ENCODE assay signal across 19 cellular contexts in the genomic region with DNA sequence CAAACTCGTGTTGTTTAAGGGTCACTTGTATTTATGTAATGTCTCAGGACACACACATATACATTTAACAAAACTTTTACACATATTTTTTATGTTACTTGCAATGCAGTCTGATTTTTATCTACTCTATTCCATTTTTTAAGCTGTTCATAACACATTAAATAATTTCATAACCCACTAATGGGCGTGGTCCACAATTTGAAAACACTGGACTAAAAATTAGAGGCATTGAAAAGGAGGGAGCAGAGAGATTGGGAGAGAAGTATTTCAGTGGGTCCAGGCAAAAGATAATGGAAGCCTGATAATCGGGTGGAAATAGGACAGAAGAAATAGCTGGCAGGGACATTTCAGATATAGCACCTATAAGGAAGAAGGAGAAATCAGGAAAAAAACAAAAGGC.
DNase-seq lines count a peak whose midpoint lies in the region; ATAC-seq and TF ChIP-seq lines count a peak whose summit lies in the region.
"Had no signal": no experiment of that assay in that cellular context is flagged by ENCODE, and none has a peak within 500 bp of the region (broad histone marks: within the 10 kb centered on the region; RNA-seq: fewer than 3 reads in every experiment).

No MANE protein-coding gene starts in this region.

- no peaks in the 10 kb centered on the region for H3K4me1 ChIP-seq in breast epithelium
- peaks cover 18% of the 10 kb centered on the region for H3K4me1 ChIP-seq in RWPE2 (ENCODE audit: insufficient read depth, poor library complexity, severe bottlenecking)
- no peaks in the 10 kb centered on the region for H3K4me1 ChIP-seq in smooth muscle cell (ENCODE audit: low read depth)
- H3K4me1 ChIP-seq: A549 had no signal

- no peaks in the 10 kb centered on the region for H3K27me3 Mint-ChIP-seq in MCF 10A (ENCODE audit: insufficient read depth, unreplicated experiment)
- no peaks in the 10 kb centered on the region for H3K27me3 Mint-ChIP-seq in chondrocyte (ENCODE audit: low read depth)
- H3K27me3 Mint-ChIP-seq in activated CD8-positive, alpha-beta T cell treated with anti-CD3 and anti-CD28 coated beads, Interleukin-2, amount 10 ng/mL, durations not matched to agents 7 days and 5 days (ENCODE audit: low read depth), result no peaks in the 10 kb centered on the region

- 88% methylated on average over 3 of the region's 3 CpGs for WGBS in smooth muscle cell (ENCODE audit: low lambda C conversion rate)

- no peak for DNase-seq in MCF 10A (ENCODE audit: unreplicated experiment)
- no peak for DNase-seq in breast epithelium (ENCODE audit: low spot score in 2 of 2)
- no peak for DNase-seq in RWPE2 (ENCODE audit: low spot score)
- DNase-seq in chondrocyte (ENCODE audit: low spot score), result no peak
- DNase-seq in smooth muscle cell (lab: John Stamatoyannopoulos, UW; ENCODE audit: unreplicated experiment), result no peak
- DNase-seq in NCI-H345 treated with DMSO at 0.1 percent for 48 hours (lab: John Stamatoyannopoulos, UW; ENCODE audit: unreplicated experiment), result no peak
- no peak for DNase-seq in activated CD8-positive, alpha-beta T cell treated with anti-CD3 and anti-CD28 coated beads, Interleukin-2, amount 10 ng/mL, durations not matched to agents 7 days and 5 days
- DNase-seq: 8988T; C1 segment of cervical spinal cord; Calu3; CD4-positive, alpha-beta memory T cell; COR-L47; DMS153; DND-41; H9 had no signal

- TF ChIP-seq POLR2A in breast epithelium (IDR thresholded peaks at IDR 0.05), result no peak

- H3K9me3 Mint-ChIP-seq in MCF 10A (ENCODE audit: unreplicated experiment) (no peaks in the 10 kb centered on the region), chondrocyte (ENCODE audit: low read depth) (peaks cover 2% of the 10 kb centered on the region)
- no peaks in the 10 kb centered on the region for H3K9me3 Mint-ChIP-seq in activated CD8-positive, alpha-beta T cell treated with anti-CD3 and anti-CD28 coated beads, Interleukin-2, amount 10 ng/mL, durations not matched to agents 7 days and 5 days (ENCODE audit: insufficient read depth)
- H3K9me3 Mint-ChIP-seq: H9, HFFc6 had no signal

- H3K27ac ChIP-seq in breast epithelium (no peak overlapping the region), RWPE2 (ENCODE audit: poor library complexity, severe bottlenecking) (peak overlapping the region; percentile 19), smooth muscle cell (ENCODE audit: low read depth) (peak overlapping the region; percentile 0)
- H3K27ac ChIP-seq: A549 had no signal

- H3K9me3 ChIP-seq in breast epithelium (no peaks in the 10 kb centered on the region), RWPE2 (ENCODE audit: severe bottlenecking) (no peaks in the 10 kb centered on the region), smooth muscle cell (replicated peaks; ENCODE audit: low read depth) (no peaks in the 10 kb centered on the region)
- H3K9me3 ChIP-seq: A549 had no signal

- CTCF ChIA-PET in MCF 10A (lab: Yijun Ruan, JAX), result interaction anchor here (0.9 to 1.0 kb wide), 4 partner anchors 25 to 281 kb away, joined by 3 read pairs; no protein-coding TSS in a partner anchor
- CTCF ChIA-PET in activated CD8-positive, alpha-beta T cell treated with anti-CD3 and anti-CD28 coated beads, Interleukin-2, amount 10 ng/mL, durations not matched to agents 7 days and 5 days (lab: Charles Lee), result no interaction called here

- H3K4me3 Mint-ChIP-seq in MCF 10A (ENCODE audit: unreplicated experiment) (no peak overlapping the region), chondrocyte (ENCODE audit: unreplicated experiment) (no peak overlapping the region)
- no peak overlapping the region for H3K4me3 Mint-ChIP-seq in activated CD8-positive, alpha-beta T cell treated with anti-CD3 and anti-CD28 coated beads, Interleukin-2, amount 10 ng/mL, durations not matched to agents 7 days and 5 days
- H3K4me3 Mint-ChIP-seq: CD4-positive, alpha-beta memory T cell; H9; HFFc6 had no signal

- H4K20me1 ChIP-seq in smooth muscle cell (ENCODE audit: low read depth), result no peaks in the 10 kb centered on the region

- ATAC-seq in RWPE2 (ENCODE audit: low read depth) (no peak), GM21529 (IDR thresholded peaks at IDR 0.05; ENCODE audit: unreplicated experiment) (no peak)
- no peak for ATAC-seq in activated CD8-positive, alpha-beta T cell treated with anti-CD3 and anti-CD28 coated beads, Interleukin-2, amount 10 ng/mL, durations not matched to agents 7 days and 5 days
- ATAC-seq: HCT116 had no signal

- no TSS peak for BruUV-seq in MCF 10A (replicated peaks; lab: Mats Ljungman, UMichigan)

- H3K27me3 ChIP-seq in breast epithelium (no peaks in the 10 kb centered on the region), RWPE2 (ENCODE audit: insufficient read depth, poor library complexity, severe bottlenecking) (no peaks in the 10 kb centered on the region), smooth muscle cell (ENCODE audit: low read depth) (no peaks in the 10 kb centered on the region)

- H3K36me3 ChIP-seq in breast epithelium (no peaks in the 10 kb centered on the region), RWPE2 (ENCODE audit: low read depth) (no peaks in the 10 kb centered on the region), smooth muscle cell (ENCODE audit: low read depth) (no peaks in the 10 kb centered on the region)

- no peaks in the 10 kb centered on the region for H3F3A ChIP-seq in smooth muscle cell (ENCODE audit: low read depth)

- no peak overlapping the region for H3K4me3 ChIP-seq in breast epithelium
- no peak overlapping the region for H3K4me3 ChIP-seq in RWPE2 (ENCODE audit: severe bottlenecking)
- H3K4me3 ChIP-seq in smooth muscle cell, result no peak overlapping the region
- H3K4me3 ChIP-seq: A549 had no signal

- H3K4me2 ChIP-seq in smooth muscle cell, result no peak overlapping the region
- H3K4me2 ChIP-seq: A549 had no signal

- H3K27ac Mint-ChIP-seq in MCF 10A (ENCODE audit: low read depth, unreplicated experiment) (peak overlapping the region; percentile 17), chondrocyte (ENCODE audit: unreplicated experiment) (peak overlapping the region; percentile 29)
- H3K27ac Mint-ChIP-seq in activated CD8-positive, alpha-beta T cell treated with anti-CD3 and anti-CD28 coated beads, Interleukin-2, amount 10 ng/mL, durations not matched to agents 7 days and 5 days, result no peak overlapping the region
- H3K27ac Mint-ChIP-seq: CD4-positive, alpha-beta memory T cell; HFFc6 had no signal

- H3K4me1 Mint-ChIP-seq in MCF 10A (ENCODE audit: insufficient read depth, unreplicated experiment), result peaks cover 21% of the 10 kb centered on the region
- peaks cover 19% of the 10 kb centered on the region for H3K4me1 Mint-ChIP-seq in chondrocyte (ENCODE audit: low read depth)
- no peaks in the 10 kb centered on the region for H3K4me1 Mint-ChIP-seq in activated CD8-positive, alpha-beta T cell treated with anti-CD3 and anti-CD28 coated beads, Interleukin-2, amount 10 ng/mL, durations not matched to agents 7 days and 5 days (ENCODE audit: low read depth)
- H3K4me1 Mint-ChIP-seq: CD4-positive, alpha-beta memory T cell; H9 had no signal

- TF ChIP-seq CTCF in MCF 10A (IDR thresholded peaks at IDR 0.05; ENCODE audit: unreplicated experiment) (no peak), breast epithelium (IDR thresholded peaks at IDR 0.05) (no peak), RWPE2 (IDR thresholded peaks at IDR 0.05; ENCODE audit: poor library complexity, severe bottlenecking) (no peak), chondrocyte (IDR thresholded peaks at IDR 0.05) (no peak), smooth muscle cell (IDR thresholded peaks at IDR 0.05; ENCODE audit: borderline replicate concordance, insufficient read depth, poor library complexity, severe bottlenecking) (no peak)

- POLR2A ChIA-PET in MCF 10A (lab: Yijun Ruan, JAX), result interaction anchor here (1.0 to 1.5 kb wide), 3 partner anchors 10 to 372 kb away, joined by 3 to 5 read pairs (median 4); no protein-coding TSS in a partner anchor
- POLR2A ChIA-PET in activated CD8-positive, alpha-beta T cell treated with anti-CD3 and anti-CD28 coated beads, Interleukin-2, amount 10 ng/mL, durations not matched to agents 7 days and 5 days (lab: Charles Lee), result no interaction called here

- intact Hi-C loops in MCF 10A (cut with micrococcal nuclease) (no loop called here), breast epithelium (cut with DNase I; ENCODE audit: low total_unique reads) (no loop called here)

- H3K79me2 ChIP-seq in smooth muscle cell (ENCODE audit: low read depth), result no peaks in the 10 kb centered on the region

- H2AFZ ChIP-seq in smooth muscle cell (ENCODE audit: low read depth), result no peak overlapping the region

- no peak overlapping the region for H3K9ac ChIP-seq in smooth muscle cell (ENCODE audit: low read depth)

- H3K36me3 Mint-ChIP-seq in MCF 10A (ENCODE audit: insufficient read depth, unreplicated experiment), result no peaks in the 10 kb centered on the region
- H3K36me3 Mint-ChIP-seq in chondrocyte (ENCODE audit: low read depth), result no peaks in the 10 kb centered on the region
- no peaks in the 10 kb centered on the region for H3K36me3 Mint-ChIP-seq in activated CD8-positive, alpha-beta T cell treated with anti-CD3 and anti-CD28 coated beads, Interleukin-2, amount 10 ng/mL, durations not matched to agents 7 days and 5 days (ENCODE audit: low read depth)
- H3K36me3 Mint-ChIP-seq: CD4-positive, alpha-beta memory T cell had no signal

Comparison
In these comparisons a context has a peak if more than half of its experiments do, and no peak if none do; other contexts are left out.
1. H3K27ac ChIP-seq: peak in RWPE2 (single experiment) and smooth muscle cell (single experiment); none in breast epithelium (0 of 2).